In genomic region chr12:5783274-5783920, GRCh38 we compare ENCODE assay signal across 10 cellular contexts.
"Had no signal": no experiment of that assay in that cellular context is flagged by ENCODE, and none has a peak within 500 bp of the region (broad histone marks: within the 10 kb centered on the region; RNA-seq: fewer than 3 reads in every experiment).

No MANE protein-coding gene starts in this region.

- H3K36me3 ChIP-seq: breast epithelium, gastrocnemius medialis, heart right ventricle, pancreas had no signal

- FAIRE-seq: pancreas had no signal

- ATAC-seq: activated T-cell treated with anti-CD3 and anti-CD28 coated beads, Interleukin-2, amount 50 U/mL, for 72 hours; gastrocnemius medialis; heart right ventricle; pancreas had no signal

- DNase-seq: activated CD4-positive, alpha-beta memory T cell treated with anti-CD3 and anti-CD28 coated beads for 36 hours; activated gamma-delta T cell treated with Interleukin-2 at 50 U/mL for 16 hours; activated naive CD8-positive, alpha-beta T cell treated with anti-CD3 and anti-CD28 coated beads, Interleukin-2, amount 10 ng/mL, durations not matched to agents 7 days and 5 days; activated T-cell treated with anti-CD3 and anti-CD28 coated beads, Interleukin-2, amount 50 U/mL, for 72 hours; aorta; gastrocnemius medialis; heart right ventricle; pancreas; T1000 had no signal

- H3K4me3 ChIP-seq: breast epithelium, gastrocnemius medialis, heart right ventricle, pancreas had no signal

- H3K4me1 ChIP-seq: breast epithelium, gastrocnemius medialis, pancreas had no signal

- H3K27me3 ChIP-seq: gastrocnemius medialis, pancreas had no signal

- H3K27ac ChIP-seq: breast epithelium, gastrocnemius medialis, heart right ventricle, pancreas had no signal

- H3K9me3 ChIP-seq: breast epithelium, gastrocnemius medialis, heart right ventricle, pancreas had no signal
